Comparison of ENCODE assay signal across 21 cellular contexts in the genomic region with DNA sequence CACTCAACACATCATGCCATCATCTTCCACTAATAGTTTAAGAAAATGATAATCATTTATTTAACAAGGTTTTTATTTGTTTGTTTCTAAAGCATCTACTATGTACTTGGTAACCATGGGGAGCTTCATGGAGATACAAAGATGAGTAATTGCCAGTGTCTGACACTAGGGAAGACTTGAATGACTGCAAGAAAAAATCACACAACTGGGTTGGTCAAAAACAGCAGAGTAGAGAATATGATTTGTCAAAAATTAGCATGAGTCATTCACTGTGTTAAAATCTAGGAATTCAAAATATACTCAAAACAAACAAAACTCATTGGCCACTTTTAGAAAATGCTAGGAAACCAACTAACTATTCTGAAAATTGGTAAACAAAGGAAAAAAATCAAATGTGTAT. TPM values are rescaled to one million over a fixed set of nuclear protein-coding genes. Genes with fewer than 3 reads are reported as not detected.
DNase-seq lines count a peak whose midpoint lies in the region; ATAC-seq and TF ChIP-seq lines count a peak whose summit lies in the region.
"Had no signal": no experiment of that assay in that cellular context is flagged by ENCODE, and none has a peak within 500 bp of the region (broad histone marks: within the 10 kb centered on the region; RNA-seq: fewer than 3 reads in every experiment).

No MANE protein-coding gene starts in this region.

- H3K4me3 ChIP-seq in RWPE2 (ENCODE audit: severe bottlenecking) (no peak overlapping the region), esophagus muscularis mucosa (no peak overlapping the region)
- H3K4me3 ChIP-seq: ascending aorta, neural progenitor cell, sigmoid colon had no signal

- TF ChIP-seq CTCF in RWPE2 (IDR thresholded peaks at IDR 0.05; ENCODE audit: poor library complexity, severe bottlenecking) (no peak), esophagus muscularis mucosa (IDR thresholded peaks at IDR 0.05) (no peak), omental fat pad (IDR thresholded peaks at IDR 0.05) (no peak), mesothelial cell of epicardium (IDR thresholded peaks at IDR 0.05; ENCODE audit: unreplicated experiment) (no peak)

- no peaks in the 10 kb centered on the region for H3K9me3 ChIP-seq in RWPE2 (ENCODE audit: severe bottlenecking)
- no peaks in the 10 kb centered on the region for H3K9me3 ChIP-seq in esophagus muscularis mucosa
- H3K9me3 ChIP-seq: ascending aorta had no signal

- no peaks in the 10 kb centered on the region for H3K27me3 ChIP-seq in RWPE2 (ENCODE audit: insufficient read depth, poor library complexity, severe bottlenecking)
- peaks cover 1 to 74% (median 13%) of the 10 kb centered on the region in 4 donors for H3K27me3 ChIP-seq in esophagus muscularis mucosa

- H3K9me3 Mint-ChIP-seq in mesothelial cell of epicardium, result peaks cover 12% of the 10 kb centered on the region
- H3K9me3 Mint-ChIP-seq: dendritic cell treated with granulocyte-macrophage colony-stimulating factor and Interleukin-4, amounts not matched to agents 40 ng/mL and 50 ng/mL, for 4 days; neural progenitor cell had no signal

- H3K4me3 Mint-ChIP-seq in mesothelial cell of epicardium, result no peak overlapping the region
- H3K4me3 Mint-ChIP-seq: CD4-positive, CD25-positive, alpha-beta regulatory T cell; dendritic cell treated with granulocyte-macrophage colony-stimulating factor and Interleukin-4, amounts not matched to agents 40 ng/mL and 50 ng/mL, for 4 days; neural progenitor cell had no signal

- no peak overlapping the region for H3K27ac Mint-ChIP-seq in mesothelial cell of epicardium
- H3K27ac Mint-ChIP-seq: CD4-positive, CD25-positive, alpha-beta regulatory T cell; dendritic cell treated with granulocyte-macrophage colony-stimulating factor and Interleukin-4, amounts not matched to agents 40 ng/mL and 50 ng/mL, for 4 days; neural progenitor cell had no signal

- no peak for TF ChIP-seq POLR2A in esophagus muscularis mucosa (IDR thresholded peaks at IDR 0.05; ENCODE audit: low read depth)

- intact Hi-C loops in esophagus muscularis mucosa (cut with DNase I), result no loop called here

- ATAC-seq in RWPE2 (ENCODE audit: low read depth), result peak; percentile 62
- peak; percentile 71 for ATAC-seq in omental fat pad (ENCODE audit: low FRiP score)
- no peak for ATAC-seq in HG03097 (IDR thresholded peaks at IDR 0.05; ENCODE audit: low FRiP score, unreplicated experiment)
- ATAC-seq: Right ventricle myocardium inferior had no signal

- H3K27ac ChIP-seq in RWPE2 (ENCODE audit: poor library complexity, severe bottlenecking), result peak overlapping the region; percentile 99
- H3K27ac ChIP-seq in esophagus muscularis mucosa (replicated peaks in 1 of 4), result no peak overlapping the region
- H3K27ac ChIP-seq: ascending aorta, neural progenitor cell, sigmoid colon had no signal

- peaks cover 18% of the 10 kb centered on the region for H3K36me3 Mint-ChIP-seq in mesothelial cell of epicardium
- H3K36me3 Mint-ChIP-seq: CD4-positive, CD25-positive, alpha-beta regulatory T cell; neural progenitor cell had no signal

- peak; percentile 59 for DNase-seq in GM03348 (ENCODE audit: low spot score)
- no peak for DNase-seq in RWPE2 (ENCODE audit: low spot score)
- DNase-seq in esophagus muscularis mucosa (ENCODE audit: extremely low spot score), result peak; percentile 10
- no peak for DNase-seq in omental fat pad (ENCODE audit: low spot score)
- no peak for DNase-seq in OCI-M2 (lab: John Stamatoyannopoulos, UW; ENCODE audit: unreplicated experiment)
- DNase-seq in NCI-H187 treated with DMSO at 0.1 percent for 48 hours (lab: John Stamatoyannopoulos, UW), result no peak
- no peak for DNase-seq in mesothelial cell of epicardium (ENCODE audit: low spot score in 2 of 2, unreplicated experiment in 2 of 2)
- DNase-seq: activated CD4-positive, CD25-positive, alpha-beta regulatory T cell; activated CD8-positive, alpha-beta memory T cell treated with anti-CD3 and anti-CD28 coated beads for 24 hours; activated effector memory CD4-positive, alpha-beta T cell treated with Interleukin-2 at 50 U/mL for 16 hours; CD4-positive, CD25-positive, alpha-beta regulatory T cell; IMR-90; NCI-H2171; sigmoid colon; stimulated activated CD4-positive, alpha-beta T cell treated with anti-CD3 and anti-CD28 coated beads, Interleukin-4, amount 100 ng/mL, for 1 hour had no signal

- H3K36me3 ChIP-seq in RWPE2 (ENCODE audit: low read depth) (peaks cover 99% of the 10 kb centered on the region), esophagus muscularis mucosa (no peaks in the 10 kb centered on the region)
- H3K36me3 ChIP-seq: ascending aorta, neural progenitor cell, sigmoid colon had no signal

- peaks cover 70% of the 10 kb centered on the region for H3K4me1 ChIP-seq in RWPE2 (ENCODE audit: insufficient read depth, poor library complexity, severe bottlenecking)
- peaks cover 2 to 6% (median 4%) of the 10 kb centered on the region in 4 donors for H3K4me1 ChIP-seq in esophagus muscularis mucosa
- H3K4me1 ChIP-seq: ascending aorta had no signal

- H3K4me1 Mint-ChIP-seq in mesothelial cell of epicardium, result peaks cover 42% of the 10 kb centered on the region

- no peak for TF ChIP-seq EP300 in esophagus muscularis mucosa (IDR thresholded peaks at IDR 0.05)

- peaks cover 22% of the 10 kb centered on the region for H3K27me3 Mint-ChIP-seq in mesothelial cell of epicardium (ENCODE audit: low read depth)

RNA-seq across cellular contexts. Expression of a gene that starts 6.3 kb away (rescaled TPM):
- total RNA-seq in esophagus muscularis mucosa (under 1 TPM in 3 of 4 donors, not detected in 1; 0.11 to 0.83 (median 0.19) TPM), omental fat pad (10 to 100 TPM in 3 of 4 donors, 1 to 10 TPM in 1; 1.1 to 73.0 (median 35.6) TPM), mesothelial cell of epicardium (49.5 to 54.0 TPM (median 50.9 TPM) in 3 replicates)
- total RNA-seq: ascending aorta; CD4-positive, CD25-positive, alpha-beta regulatory T cell; T-helper 1 cell treated with Interleukin-12 subunit alpha and Interleukin-12 subunit beta and Interleukin-4 antibody, amounts not matched to agents 30 ng/mL and 1 ng/mL, for 36 hours had no signal

Comparison
In these comparisons a context has a peak if more than half of its experiments do, and no peak if none do; other contexts are left out.
1. DNase-seq: peak in GM03348 (single experiment) and esophagus muscularis mucosa (single experiment); none in RWPE2 (single experiment), omental fat pad (single experiment), OCI-M2 (single experiment), NCI-H187 treated with DMSO at 0.1 percent for 48 hours (single experiment) and mesothelial cell of epicardium (0 of 2).